Comparison of ENCODE assay signal across 1 cellular context in genomic region chr12:104315326-104316224, GRCh38.
TF ChIP-seq lines count a peak whose summit lies in the region.

No MANE protein-coding gene starts in this region.

TF ChIP-seq in A549, 52 proteins besides CTCF, POLR2A, EP300 and RAD21 (continued from another document):
- no peak for TF ChIP-seq HDAC2 (IDR thresholded peaks at IDR 0.05)
- 0 out of 2 replicates have a peak, but pooled peaks have one; percentile 15 for TF ChIP-seq TP53 (CRISPR knock-in tag; IDR thresholded peaks at IDR 0.05)
- no peak for TF ChIP-seq CHD4 (IDR thresholded peaks at IDR 0.05; ENCODE audit: borderline replicate concordance)
- no peak for TF ChIP-seq KDM5A (IDR thresholded peaks at IDR 0.05)
- peak; percentile 29; the same call in 1 of the 2 replicates for TF ChIP-seq RARB (CRISPR knock-in tag; IDR thresholded peaks at IDR 0.05)
- peak; percentile 44; the same call in 1 of the 2 replicates for TF ChIP-seq HMGXB4 (CRISPR knock-in tag; IDR thresholded peaks at IDR 0.05; ENCODE audit: borderline replicate concordance)
- no peak for TF ChIP-seq ZC3H11A (IDR thresholded peaks at IDR 0.05)
- TF ChIP-seq CBX8 (IDR thresholded peaks at IDR 0.05): no peak
- TF ChIP-seq MAZ (IDR thresholded peaks at IDR 0.05; ENCODE audit: borderline replicate concordance, low read depth, low read length): no peak
- TF ChIP-seq FOSB (CRISPR knock-in tag; IDR thresholded peaks at IDR 0.05): peak; percentile 28
- no peak for TF ChIP-seq BCL3 (IDR thresholded peaks at IDR 0.05)
- no peak for TF ChIP-seq REST (IDR thresholded peaks at IDR 0.05)
- TF ChIP-seq MAFK (IDR thresholded peaks at IDR 0.05; ENCODE audit: partially characterized antibody): no peak
- TF ChIP-seq SREBF2 (IDR thresholded peaks at IDR 0.05): no peak
- no peak for TF ChIP-seq USF2 (IDR thresholded peaks at IDR 0.05)
- TF ChIP-seq SMC3 (IDR thresholded peaks at IDR 0.05): no peak
- no peak for TF ChIP-seq NPAS2 (CRISPR knock-in tag; IDR thresholded peaks at IDR 0.05; ENCODE audit: borderline replicate concordance)
- no peak for TF ChIP-seq TFCP2L1 (CRISPR knock-in tag; IDR thresholded peaks at IDR 0.05)
- TF ChIP-seq HES2 (IDR thresholded peaks at IDR 0.05): no peak
